In the genomic region with DNA sequence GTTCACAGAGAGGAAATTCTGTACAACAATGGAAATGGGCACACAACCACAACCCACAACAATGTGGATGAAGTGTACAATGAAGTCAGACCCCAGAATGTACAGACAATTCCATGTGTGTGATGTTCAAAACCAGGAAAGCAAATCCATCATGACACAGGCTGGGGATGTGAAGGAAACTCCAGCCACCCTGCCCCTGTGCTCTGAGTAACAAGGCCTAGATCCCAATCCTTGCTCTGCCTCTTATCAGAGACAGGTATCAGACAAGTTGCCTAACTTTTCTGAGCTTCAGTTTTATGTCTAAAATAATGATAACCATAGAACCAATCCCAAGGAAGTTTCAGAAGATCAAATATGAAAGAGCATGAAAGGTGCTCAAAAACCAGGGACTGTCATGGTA, we compare ENCODE assay signal across 1 cellular context.
A peak's percentile ranks its signal among the peaks of the same experiment; 100 is the strongest.
TF ChIP-seq lines count a peak whose summit lies in the region.

No MANE protein-coding gene starts in this region.

TF ChIP-seq in HepG2, 621 proteins besides CTCF, POLR2A, EP300 and RAD21 (continued from another document):
- TF ChIP-seq, protein P1, sequence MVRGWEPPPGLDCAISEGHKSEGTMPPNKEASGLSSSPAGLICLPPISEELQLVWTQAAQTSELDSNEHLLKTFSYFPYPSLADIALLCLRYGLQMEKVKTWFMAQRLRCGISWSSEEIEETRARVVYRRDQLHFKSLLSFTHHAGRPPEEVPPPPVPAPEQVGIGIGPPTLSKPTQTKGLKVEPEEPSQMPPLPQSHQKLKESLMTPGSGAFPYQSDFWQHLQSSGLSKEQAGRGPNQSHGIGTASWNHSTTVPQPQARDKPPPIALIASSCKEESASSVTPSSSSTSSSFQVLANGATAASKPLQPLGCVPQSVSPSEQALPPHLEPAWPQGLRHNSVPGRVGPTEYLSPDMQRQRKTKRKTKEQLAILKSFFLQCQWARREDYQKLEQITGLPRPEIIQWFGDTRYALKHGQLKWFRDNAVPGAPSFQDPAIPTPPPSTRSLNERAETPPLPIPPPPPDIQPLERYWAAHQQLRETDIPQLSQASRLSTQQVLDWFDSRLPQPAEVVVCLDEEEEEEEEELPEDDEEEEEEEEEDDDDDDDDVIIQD (CRISPR knock-in tag; IDR thresholded peaks at IDR 0.05; ENCODE audit: low read depth), result no peak
- TF ChIP-seq ZFP36L1 (CRISPR knock-in tag; IDR thresholded peaks at IDR 0.05) (0 out of 2 replicates have a peak, but pooled peaks have one; percentile 20), KAT8 (CRISPR knock-in tag; IDR thresholded peaks at IDR 0.05) (no peak), IKZF4 (CRISPR knock-in tag; IDR thresholded peaks at IDR 0.05; ENCODE audit: borderline replicate concordance, low read depth, not compliant biosample characterization) (no peak)
TF ChIP-seq in HepG2: peak in this region for 6.
